21 cellular contexts compared by ENCODE assay signal in the genomic region with DNA sequence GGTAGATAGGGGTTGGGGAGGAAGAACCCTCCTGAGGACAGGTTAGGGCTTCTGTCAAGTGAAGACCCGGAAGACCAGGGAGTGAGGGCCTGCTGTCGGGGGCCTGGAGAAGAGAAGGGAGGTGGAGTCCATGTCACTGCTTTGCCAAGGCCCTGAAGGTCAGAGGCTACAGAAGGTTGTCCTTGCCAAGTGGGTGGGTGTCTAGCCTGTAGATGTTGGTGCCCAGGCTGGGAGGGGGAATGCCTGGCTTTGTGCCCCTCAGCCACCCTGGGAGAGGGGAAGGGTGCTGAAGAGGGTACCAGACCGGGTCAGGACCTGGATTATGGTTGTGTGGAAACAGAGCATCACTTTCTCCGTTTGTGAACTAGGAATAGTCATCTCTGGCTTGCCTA.
"Had no signal": no experiment of that assay in that cellular context is flagged by ENCODE, and none has a peak within 500 bp of the region (broad histone marks: within the 10 kb centered on the region; RNA-seq: fewer than 3 reads in every experiment).

No MANE protein-coding gene starts in this region.

- H3K4me3 ChIP-seq: heart right ventricle, lung, neural progenitor cell, ovary, skin epidermis, uterus had no signal

- H3K36me3 ChIP-seq: brain microvascular endothelial cell, neural progenitor cell, ovary, uterus had no signal

- H3K9me3 ChIP-seq: heart right ventricle, ovary, uterus had no signal

- H3K4me1 Mint-ChIP-seq: activated CD8-positive, alpha-beta memory T cell treated with anti-CD3 and anti-CD28 coated beads, Interleukin-2, amount 10 ng/mL, durations not matched to agents 7 days and 5 days; activated naive CD8-positive, alpha-beta T cell treated with anti-CD3 and anti-CD28 coated beads for 36 hours; neural progenitor cell had no signal

- H3K27me3 Mint-ChIP-seq: activated CD8-positive, alpha-beta memory T cell treated with anti-CD3 and anti-CD28 coated beads, Interleukin-2, amount 10 ng/mL, durations not matched to agents 7 days and 5 days; activated naive CD8-positive, alpha-beta T cell treated with anti-CD3 and anti-CD28 coated beads for 36 hours had no signal

- H3K4me1 ChIP-seq: neural progenitor cell had no signal

- H3K36me3 Mint-ChIP-seq: activated CD8-positive, alpha-beta memory T cell treated with anti-CD3 and anti-CD28 coated beads, Interleukin-2, amount 10 ng/mL, durations not matched to agents 7 days and 5 days; activated naive CD8-positive, alpha-beta T cell treated with anti-CD3 and anti-CD28 coated beads for 36 hours had no signal

- H3K27me3 ChIP-seq: brain microvascular endothelial cell, heart right ventricle, neural progenitor cell, ovary, uterus had no signal

- H3K9me3 Mint-ChIP-seq: activated naive CD8-positive, alpha-beta T cell treated with anti-CD3 and anti-CD28 coated beads for 36 hours; neural progenitor cell had no signal

- H3K27ac ChIP-seq: brain microvascular endothelial cell, neural progenitor cell, ovary, VCaP had no signal

- ATAC-seq: activated CD8-positive, alpha-beta memory T cell treated with anti-CD3 and anti-CD28 coated beads, Interleukin-2, amount 10 ng/mL, durations not matched to agents 7 days and 5 days; heart right ventricle; SK-N-SH treated with all-trans-retinoic acid at 6 μM for 48 hours had no signal

- H3K4me3 Mint-ChIP-seq: activated CD8-positive, alpha-beta memory T cell treated with anti-CD3 and anti-CD28 coated beads, Interleukin-2, amount 10 ng/mL, durations not matched to agents 7 days and 5 days; activated naive CD8-positive, alpha-beta T cell treated with anti-CD3 and anti-CD28 coated beads for 36 hours; neural progenitor cell had no signal

- DNase-seq: activated CD4-positive, alpha-beta T cell treated with anti-CD3 and anti-CD28 coated beads for 1 hour; activated CD4-positive, alpha-beta T cell treated with anti-CD3 and anti-CD28 coated beads, Interleukin-2, amount 50 U/mL, for 48 hours; activated CD8-positive, alpha-beta memory T cell treated with anti-CD3 and anti-CD28 coated beads, Interleukin-2, amount 10 ng/mL, durations not matched to agents 7 days and 5 days; activated gamma-delta T cell treated with Interleukin-2 at 50 U/mL for 16 hours; activated naive CD8-positive, alpha-beta T cell treated with anti-CD3 and anti-CD28 coated beads for 36 hours; activated T-cell treated with anti-CD3 and anti-CD28 coated beads, Interleukin-2, amount 50 U/mL, for 1 hour; amygdala; brain microvascular endothelial cell; effector memory CD4-positive, alpha-beta T cell; heart right ventricle; midbrain; ovary; retina; stimulated activated CD4-positive, alpha-beta T cell treated with anti-CD3 and anti-CD28 coated beads, Interleukin-4, amount 100 ng/mL, for 24 hours; stimulated activated naive CD4-positive, alpha-beta T cell; uterus had no signal

- H3K27ac Mint-ChIP-seq: activated CD8-positive, alpha-beta memory T cell treated with anti-CD3 and anti-CD28 coated beads, Interleukin-2, amount 10 ng/mL, durations not matched to agents 7 days and 5 days; activated naive CD8-positive, alpha-beta T cell treated with anti-CD3 and anti-CD28 coated beads for 36 hours; neural progenitor cell had no signal
